ENCODE assay signal across 34 cellular contexts in the genomic region with DNA sequence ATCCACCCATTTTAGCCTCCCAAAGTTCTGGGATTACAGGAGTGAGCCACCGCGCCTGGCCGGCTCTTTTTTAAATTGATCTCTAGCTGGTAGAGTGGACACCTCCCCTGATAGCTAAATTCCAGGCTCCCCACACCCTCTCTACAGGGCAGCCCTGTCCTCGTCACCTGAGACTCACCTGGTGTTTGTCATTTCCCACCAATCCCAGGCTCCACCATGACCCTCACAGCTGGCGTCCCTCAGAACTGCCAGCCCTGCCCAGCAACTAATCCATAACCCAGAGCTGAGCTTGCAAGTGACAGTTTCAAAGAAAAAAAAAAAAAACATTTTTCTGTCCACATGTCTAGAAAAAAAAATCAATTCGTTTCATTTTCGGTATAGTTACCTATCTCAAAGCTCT.
"Had no signal": no experiment of that assay in that cellular context is flagged by ENCODE, and none has a peak within 500 bp of the region (broad histone marks: within the 10 kb centered on the region; RNA-seq: fewer than 3 reads in every experiment).

No MANE protein-coding gene starts in this region.

- H3K4me1 ChIP-seq: adrenal gland, body of pancreas, breast epithelium had no signal

- H3K27me3 ChIP-seq: adrenal gland, body of pancreas, brain microvascular endothelial cell, breast epithelium had no signal

- DNase-seq: activated B cell treated with CpG ODN at 0.5 μM for 24 hours; activated CD4-positive, alpha-beta memory T cell treated with anti-CD3 and anti-CD28 coated beads for 36 hours; activated CD4-positive, alpha-beta T cell treated with anti-CD3 and anti-CD28 coated beads for 4 hours; activated CD4-positive, alpha-beta T cell treated with anti-CD3 and anti-CD28 coated beads, Interleukin-2, amount 10 ng/mL, durations not matched to agents 24 days and 14 days; activated CD4-positive, alpha-beta T cell treated with anti-CD3 and anti-CD28 coated beads, Interleukin-2, amount 50 U/mL, for 1 hour; activated CD4-positive, alpha-beta T cell treated with anti-CD3 and anti-CD28 coated beads, Interleukin-2, amount 50 U/mL, for 4 hours; activated CD4-positive, CD25-positive, alpha-beta regulatory T cell treated with anti-CD3 and anti-CD28 coated beads, Interleukin-2, amount 50 U/mL, for 72 hours; activated CD8-positive, alpha-beta memory T cell treated with anti-CD3 and anti-CD28 coated beads, Interleukin-2, amount 50 U/mL, for 4 hours; activated CD8-positive, alpha-beta T cell treated with anti-CD3 and anti-CD28 coated beads for 36 hours; activated effector memory CD4-positive, alpha-beta T cell treated with anti-CD3 and anti-CD28 coated beads, Interleukin-2, amount 50 U/mL, for 16 hours; activated gamma-delta T cell treated with Interleukin-2 at 50 U/mL for 16 hours; activated naive CD4-positive, alpha-beta T cell; activated naive CD4-positive, alpha-beta T cell treated with anti-CD3 and anti-CD28 coated beads for 36 hours; activated naive CD4-positive, alpha-beta T cell treated with anti-CD3 and anti-CD28 coated beads, Interleukin-2, amount 50 U/mL, for 16 hours; activated naive CD8-positive, alpha-beta T cell treated with anti-CD3 and anti-CD28 coated beads for 36 hours; activated T-cell treated with anti-CD3 and anti-CD28 coated beads for 4 hours; activated T-cell treated with anti-CD3 and anti-CD28 coated beads, Interleukin-2, amount 50 U/mL, for 1 hour; activated T-cell treated with anti-CD3 and anti-CD28 coated beads, Interleukin-2, amount 50 U/mL, for 4 hours; activated T-cell treated with anti-CD3 and anti-CD28 coated beads, Interleukin-2, amount 50 U/mL, for 72 hours; adrenal gland; amniotic stem cell; aorta; body of pancreas; brain microvascular endothelial cell; central memory CD4-positive, alpha-beta T cell; T-helper 2 cell; T-helper 9 cell had no signal

- H3K9me3 ChIP-seq: adrenal gland, body of pancreas, breast epithelium had no signal

- H3K4me3 Mint-ChIP-seq: activated B cell treated with CpG ODN at 0.5 μM for 24 hours; activated CD4-positive, alpha-beta memory T cell treated with anti-CD3 and anti-CD28 coated beads for 36 hours; activated CD4-positive, alpha-beta T cell treated with anti-CD3 and anti-CD28 coated beads, Interleukin-2, amount 10 ng/mL, durations not matched to agents 24 days and 14 days; activated CD8-positive, alpha-beta T cell treated with anti-CD3 and anti-CD28 coated beads for 36 hours; activated naive CD4-positive, alpha-beta T cell treated with anti-CD3 and anti-CD28 coated beads for 36 hours; activated naive CD8-positive, alpha-beta T cell treated with anti-CD3 and anti-CD28 coated beads for 36 hours; activated T-cell treated with anti-CD3 and anti-CD28 coated beads, Interleukin-2, amount 50 U/mL, for 4 hours; activated T-cell treated with anti-CD3 and anti-CD28 coated beads, Interleukin-2, amount 50 U/mL, for 72 hours; activated T-helper 1 cell treated with anti-CD3 and anti-CD28 coated beads, Interleukin-12 subunit alpha, Interleukin-12 subunit beta, Interleukin-2, Interleukin-4 antibody, amounts not matched to agents 30 ng/mL and 10 ng/mL and 1 ng/mL, durations not matched to agents 14 hours and 24 hours and 36 hours; activated T-helper 17 cell treated with anti-CD3 and anti-CD28 coated beads, Interleukin-2, amount 50 U/mL, for 72 hours; T-helper 1 cell treated with Interleukin-12 subunit alpha and Interleukin-12 subunit beta and Interleukin-4 antibody, amounts not matched to agents 30 μg/mL and 1 μg/mL, for 36 hours; T-helper 2 cell treated with Interferon-gamma antibody and Interleukin-4, amounts not matched to agents 5 μg/mL and 100 μg/mL, for 36 hours had no signal

- H3K27ac ChIP-seq: adrenal gland, body of pancreas, brain microvascular endothelial cell, breast epithelium, VCaP had no signal

- H3K9me3 Mint-ChIP-seq: activated B cell treated with CpG ODN at 0.5 μM for 24 hours; activated CD4-positive, alpha-beta memory T cell treated with anti-CD3 and anti-CD28 coated beads for 36 hours; activated CD4-positive, alpha-beta T cell treated with anti-CD3 and anti-CD28 coated beads, Interleukin-2, amount 10 ng/mL, durations not matched to agents 24 days and 14 days; activated CD8-positive, alpha-beta T cell treated with anti-CD3 and anti-CD28 coated beads for 36 hours; activated naive CD4-positive, alpha-beta T cell treated with anti-CD3 and anti-CD28 coated beads for 36 hours; activated naive CD4-positive, alpha-beta T cell treated with anti-CD3 and anti-CD28 coated beads, Interleukin-2, amount 50 U/mL, for 72 hours; activated naive CD8-positive, alpha-beta T cell treated with anti-CD3 and anti-CD28 coated beads for 36 hours; activated T-cell treated with anti-CD3 and anti-CD28 coated beads, Interleukin-2, amount 50 U/mL, for 4 hours; activated T-cell treated with anti-CD3 and anti-CD28 coated beads, Interleukin-2, amount 50 U/mL, for 72 hours; activated T-helper 1 cell treated with anti-CD3 and anti-CD28 coated beads, Interleukin-12 subunit alpha, Interleukin-12 subunit beta, Interleukin-2, Interleukin-4 antibody, amounts not matched to agents 30 ng/mL and 10 ng/mL and 1 ng/mL, durations not matched to agents 14 hours and 24 hours and 36 hours; activated T-helper 17 cell treated with anti-CD3 and anti-CD28 coated beads, Interleukin-2, amount 50 U/mL, for 72 hours; T-helper 1 cell treated with Interleukin-12 subunit alpha and Interleukin-12 subunit beta and Interleukin-4 antibody, amounts not matched to agents 30 μg/mL and 1 μg/mL, for 36 hours; T-helper 2 cell treated with Interferon-gamma antibody and Interleukin-4, amounts not matched to agents 5 μg/mL and 100 μg/mL, for 36 hours had no signal

- H3K27me3 Mint-ChIP-seq: activated B cell treated with CpG ODN at 0.5 μM for 24 hours; activated CD4-positive, alpha-beta memory T cell treated with anti-CD3 and anti-CD28 coated beads for 36 hours; activated CD4-positive, alpha-beta T cell treated with anti-CD3 and anti-CD28 coated beads, Interleukin-2, amount 10 ng/mL, durations not matched to agents 24 days and 14 days; activated CD8-positive, alpha-beta T cell treated with anti-CD3 and anti-CD28 coated beads for 36 hours; activated naive CD8-positive, alpha-beta T cell treated with anti-CD3 and anti-CD28 coated beads for 36 hours had no signal

- H3K36me3 Mint-ChIP-seq: activated CD4-positive, alpha-beta memory T cell treated with anti-CD3 and anti-CD28 coated beads for 36 hours; activated naive CD4-positive, alpha-beta T cell treated with anti-CD3 and anti-CD28 coated beads, Interleukin-2, amount 50 U/mL, for 72 hours; activated naive CD8-positive, alpha-beta T cell treated with anti-CD3 and anti-CD28 coated beads for 36 hours had no signal

- ATAC-seq: activated CD8-positive, alpha-beta T cell treated with anti-CD3 and anti-CD28 coated beads for 36 hours; activated naive CD4-positive, alpha-beta T cell treated with anti-CD3 and anti-CD28 coated beads, Interleukin-2, amount 50 U/mL, for 72 hours; activated T-cell treated with anti-CD3 and anti-CD28 coated beads, Interleukin-2, amount 50 U/mL, for 4 hours; activated T-cell treated with anti-CD3 and anti-CD28 coated beads, Interleukin-2, amount 50 U/mL, for 72 hours; activated T-helper 17 cell treated with anti-CD3 and anti-CD28 coated beads, Interleukin-2, amount 50 U/mL, for 72 hours; body of pancreas had no signal

- H3K36me3 ChIP-seq: adrenal gland, brain microvascular endothelial cell, breast epithelium had no signal

- H3K27ac Mint-ChIP-seq: activated B cell treated with CpG ODN at 0.5 μM for 24 hours; activated CD4-positive, alpha-beta memory T cell treated with anti-CD3 and anti-CD28 coated beads for 36 hours; activated CD4-positive, alpha-beta T cell treated with anti-CD3 and anti-CD28 coated beads, Interleukin-2, amount 10 ng/mL, durations not matched to agents 24 days and 14 days; activated CD8-positive, alpha-beta T cell treated with anti-CD3 and anti-CD28 coated beads for 36 hours; activated naive CD4-positive, alpha-beta T cell treated with anti-CD3 and anti-CD28 coated beads for 36 hours; activated naive CD4-positive, alpha-beta T cell treated with anti-CD3 and anti-CD28 coated beads, Interleukin-2, amount 50 U/mL, for 72 hours; activated naive CD8-positive, alpha-beta T cell treated with anti-CD3 and anti-CD28 coated beads for 36 hours; activated T-cell treated with anti-CD3 and anti-CD28 coated beads, Interleukin-2, amount 50 U/mL, for 72 hours; activated T-helper 1 cell treated with anti-CD3 and anti-CD28 coated beads, Interleukin-12 subunit alpha, Interleukin-12 subunit beta, Interleukin-2, Interleukin-4 antibody, amounts not matched to agents 30 ng/mL and 10 ng/mL and 1 ng/mL, durations not matched to agents 14 hours and 24 hours and 36 hours; activated T-helper 17 cell treated with anti-CD3 and anti-CD28 coated beads, Interleukin-2, amount 50 U/mL, for 72 hours; T-helper 1 cell treated with Interleukin-12 subunit alpha and Interleukin-12 subunit beta and Interleukin-4 antibody, amounts not matched to agents 30 μg/mL and 1 μg/mL, for 36 hours; T-helper 2 cell treated with Interferon-gamma antibody and Interleukin-4, amounts not matched to agents 5 μg/mL and 100 μg/mL, for 36 hours had no signal

- H3K4me3 ChIP-seq: adrenal gland, body of pancreas, breast epithelium had no signal

- H3K4me1 Mint-ChIP-seq: activated B cell treated with CpG ODN at 0.5 μM for 24 hours; activated CD4-positive, alpha-beta T cell treated with anti-CD3 and anti-CD28 coated beads, Interleukin-2, amount 10 ng/mL, durations not matched to agents 24 days and 14 days; activated naive CD8-positive, alpha-beta T cell treated with anti-CD3 and anti-CD28 coated beads for 36 hours; activated T-helper 17 cell treated with anti-CD3 and anti-CD28 coated beads, Interleukin-2, amount 50 U/mL, for 72 hours had no signal
